Comparison of ENCODE assay signal across 9 cellular contexts in genomic region chr1:26529405-26529654, GRCh38. TPM values are rescaled to one million over a fixed set of nuclear protein-coding genes. Genes with fewer than 3 reads are reported as not detected.
DNase-seq lines count a peak whose midpoint lies in the region; ATAC-seq and TF ChIP-seq lines count a peak whose summit lies in the region.
"Had no signal": no experiment of that assay in that cellular context is flagged by ENCODE, and none has a peak within 500 bp of the region (broad histone marks: within the 10 kb centered on the region; RNA-seq: fewer than 3 reads in every experiment).

No MANE protein-coding gene starts in this region.

- H3K36me3 ChIP-seq in BE2C = no peaks in the 10 kb centered on the region
- no peaks in the 10 kb centered on the region for H3K36me3 ChIP-seq in naive thymus-derived CD4-positive, alpha-beta T cell (ENCODE audit: control insufficient read depth in 2 of 3, insufficient read depth in 3 of 3, low read length in 3 of 3)
- H3K36me3 ChIP-seq: adrenal gland had no signal

- intact Hi-C loops in naive thymus-derived CD4-positive, alpha-beta T cell (cut with micrococcal nuclease) = loop anchor here (1.0 to 2.0 kb wide), 4 partner anchors 15 to 57 kb away; partner anchors contain the start of gene HMGN2 (in 1 of the 2)

- H3K9me3 ChIP-seq in BE2C = no peaks in the 10 kb centered on the region
- no peaks in the 10 kb centered on the region for H3K9me3 ChIP-seq in naive thymus-derived CD4-positive, alpha-beta T cell (ENCODE audit: control insufficient read depth in 2 of 3, low read length in 3 of 3)
- H3K9me3 ChIP-seq: adrenal gland had no signal

- no peaks in the 10 kb centered on the region for H3K27me3 ChIP-seq in BE2C
- no peaks in the 10 kb centered on the region for H3K27me3 ChIP-seq in HL-60 (ENCODE audit: insufficient read depth, poor library complexity, severe bottlenecking)
- no peaks in the 10 kb centered on the region for H3K27me3 ChIP-seq in naive thymus-derived CD4-positive, alpha-beta T cell (ENCODE audit: control insufficient read depth in 2 of 2, insufficient read depth in 2 of 2, low read length in 2 of 2)
- H3K27me3 ChIP-seq: adrenal gland had no signal

- ATAC-seq in naive thymus-derived CD4-positive, alpha-beta T cell = no peak
- no peak for ATAC-seq in GM21786 (IDR thresholded peaks at IDR 0.05; ENCODE audit: unreplicated experiment)

- H3K4me1 Mint-ChIP-seq in brain = peaks cover 18% of the 10 kb centered on the region
- peaks cover 11 to 30% (median 22%) of the 10 kb centered on the region in 7 donors for H3K4me1 Mint-ChIP-seq in naive thymus-derived CD4-positive, alpha-beta T cell

- TF ChIP-seq CTCF in BE2C (IDR thresholded peaks at IDR 0.05; ENCODE audit: low read depth, low read length) (no peak), HL-60 (IDR thresholded peaks at IDR 0.05; ENCODE audit: insufficient read depth, low read length) (no peak), brain (conservative IDR thresholded peaks at IDR 0.05) (no peak)

- H3K4me1 ChIP-seq in BE2C = no peaks in the 10 kb centered on the region
- peaks cover 16 to 17% of the 10 kb centered on the region in 2 donors for H3K4me1 ChIP-seq in naive thymus-derived CD4-positive, alpha-beta T cell (ENCODE audit: control insufficient read depth in 2 of 2, insufficient read depth in 2 of 2, low read length in 2 of 2)

- POLR2A ChIA-PET in naive thymus-derived CD4-positive, alpha-beta T cell (lab: Charles Lee) = interaction anchor here (0.5 to 4.2 kb wide), 4 partner anchors 11 to 259 kb away, joined by 3 to 42 read pairs (median 8); partner anchors contain the start of gene PIGV

- CTCF ChIA-PET in naive thymus-derived CD4-positive, alpha-beta T cell (lab: Charles Lee) = no interaction called here

- H3K27ac Mint-ChIP-seq in brain = peak overlapping the region in 3 of 5 experiments; percentile 32 to 91 (median 67)
- peak overlapping the region; percentile 69 to 96 (median 85) for H3K27ac Mint-ChIP-seq in naive thymus-derived CD4-positive, alpha-beta T cell

- no peaks in the 10 kb centered on the region for H3K36me3 Mint-ChIP-seq in brain
- H3K36me3 Mint-ChIP-seq in naive thymus-derived CD4-positive, alpha-beta T cell = no peaks in the 10 kb centered on the region

- no peak overlapping the region for H3K27ac ChIP-seq in HL-60 (replicated peaks)
- peak overlapping the region; percentile 51 for H3K27ac ChIP-seq in naive thymus-derived CD4-positive, alpha-beta T cell (ENCODE audit: low read depth, low read length)

- in situ Hi-C loops in KBM-7 (cut with MboI; ENCODE audit: low pct_unique_long_range_greater_than_20kb, low sequenced_read_pairs) = no loop called here

- DNase-seq in BE2C (no peak), HL-60 (ENCODE audit: low read depth in 1 of 2, low spot score in 1 of 2) (no peak), KBM-7 (no peak), SIG-M5 treated with dmso at 0.1 percent for 504 hours (lab: John Stamatoyannopoulos, UW; ENCODE audit: unreplicated experiment) (no peak)
- no peak for DNase-seq in naive thymus-derived CD4-positive, alpha-beta T cell
- DNase-seq in stimulated activated CD8-positive, alpha-beta memory T cell treated with anti-CD3 and anti-CD28 coated beads, Interleukin-4, amount 100 ng/mL, for 48 hours = no peak

- peak overlapping the region; percentile 80 to 91 (median 87) for H3K4me3 Mint-ChIP-seq in brain
- H3K4me3 Mint-ChIP-seq in naive thymus-derived CD4-positive, alpha-beta T cell = peak overlapping the region; percentile 71 to 95 (median 90)

- H3K27me3 Mint-ChIP-seq in brain = peaks cover 12% of the 10 kb centered on the region
- peaks cover 0 to 11% (median 0%) of the 10 kb centered on the region in 5 donors for H3K27me3 Mint-ChIP-seq in naive thymus-derived CD4-positive, alpha-beta T cell

- peak overlapping the region; percentile 56 for H3K4me3 ChIP-seq in BE2C (ENCODE audit: low read depth, low read length)
- peak overlapping the region; percentile 93 for H3K4me3 ChIP-seq in HL-60 (replicated peaks; ENCODE audit: insufficient read depth, low read length)
- peak overlapping the region; percentile 37 for H3K4me3 ChIP-seq in naive thymus-derived CD4-positive, alpha-beta T cell (ENCODE audit: low read length)

- no peaks in the 10 kb centered on the region for H3K9me3 Mint-ChIP-seq in brain
- H3K9me3 Mint-ChIP-seq in naive thymus-derived CD4-positive, alpha-beta T cell = no peaks in the 10 kb centered on the region

RNA-seq across cellular contexts. Expression of gene RPS6KA1, which starts 0.2 kb away (rescaled TPM):
- polyA plus RNA-seq in BE2C (2012; ENCODE audit: insufficient read depth, insufficient read length, low read depth) = 4.7 TPM
- 24.0 TPM for polyA plus RNA-seq in brain (ENCODE audit: insufficient read depth, low read depth, low replicate concordance)
- 100 to 1,000 TPM in 2 of 5 experiments, 10 to 100 TPM in 3; 53.8 to 205 (median 97.6) TPM for total RNA-seq in naive thymus-derived CD4-positive, alpha-beta T cell
- polyA plus RNA-seq in naive thymus-derived CD4-positive, alpha-beta T cell = 100 to 1,000 TPM; 109 to 131 TPM

RNA-seq across cellular contexts. Expression of gene HMGN2, which starts 57.1 kb away (rescaled TPM):
- 340 TPM for polyA plus RNA-seq in BE2C (2012; ENCODE audit: insufficient read depth, insufficient read length, low read depth)
- polyA plus RNA-seq in brain (ENCODE audit: insufficient read depth, low read depth, low replicate concordance) = 1,696 TPM
- 100 to 1,000 TPM; 304 to 783 (median 360) TPM for total RNA-seq in naive thymus-derived CD4-positive, alpha-beta T cell
- polyA plus RNA-seq in naive thymus-derived CD4-positive, alpha-beta T cell = 100 to 1,000 TPM; 784 to 901 TPM

Comparison
In these comparisons a context has a peak if more than half of its experiments do, and no peak if none do; other contexts are left out.
1. H3K4me3 ChIP-seq: peak in every context shown above with its lines; median percentile 93 in HL-60; 56 in BE2C; 37 in naive thymus-derived CD4-positive, alpha-beta T cell.